Comparison of ENCODE assay signal across 8 cellular contexts in the genomic region with DNA sequence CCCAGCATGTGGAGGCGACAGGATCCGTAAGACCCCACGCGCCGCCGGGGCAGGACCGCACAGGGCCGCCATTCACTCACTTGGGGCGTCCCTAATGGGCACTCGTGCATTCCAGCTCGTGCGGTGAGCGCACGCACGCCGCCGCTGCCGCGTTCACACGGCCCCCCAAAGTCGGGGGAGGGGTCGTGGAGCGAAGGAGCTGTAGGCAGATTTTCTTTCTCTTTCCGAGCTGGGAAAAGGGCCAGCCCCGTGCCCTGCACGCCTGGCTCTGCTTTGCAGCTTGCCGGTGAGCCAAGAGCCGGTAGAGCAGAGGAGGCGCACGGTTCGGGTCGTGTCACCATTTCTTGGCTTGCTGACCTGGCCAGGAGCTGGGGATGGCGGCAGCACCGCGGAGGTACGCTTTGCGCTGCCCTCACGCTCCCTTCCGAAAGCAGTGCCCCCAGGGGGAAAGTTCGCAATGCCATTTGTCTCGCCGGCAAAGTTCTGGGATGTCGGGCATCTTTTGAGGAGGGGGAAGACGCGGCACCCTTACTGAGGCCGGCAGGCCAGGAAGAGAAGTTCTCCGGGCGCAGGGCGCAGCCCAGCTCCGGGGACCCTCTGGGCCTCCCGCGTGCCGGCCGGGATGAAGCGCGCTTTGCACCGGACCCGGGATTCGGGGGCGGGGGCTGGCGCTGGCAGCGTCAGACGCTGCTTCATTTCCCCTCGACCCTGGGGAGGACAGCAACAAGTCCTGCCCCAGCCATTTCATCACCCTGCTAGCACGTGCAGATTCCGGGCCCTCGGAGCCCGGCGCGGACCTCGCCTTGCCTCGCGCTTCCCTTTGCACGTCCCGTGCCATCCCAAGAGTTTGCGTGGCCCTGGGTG. TPM values are rescaled to one million over a fixed set of nuclear protein-coding genes. Genes with fewer than 3 reads are reported as not detected.
DNase-seq lines count a peak whose midpoint lies in the region; ATAC-seq and TF ChIP-seq lines count a peak whose summit lies in the region.

No MANE protein-coding gene starts in this region.

- no peaks in the 10 kb centered on the region for H3F3A ChIP-seq in MM.1S (ENCODE audit: insufficient read depth, low read length)

- no peak for TF ChIP-seq CTCF in MM.1S (IDR thresholded peaks at IDR 0.05; ENCODE audit: low read length)
- no peak for TF ChIP-seq CTCF in neural crest cell (conservative IDR thresholded peaks at IDR 0.05)

- 0 out of 2 replicates have a peak, but pooled peaks cover 7% of the 10 kb centered on the region for H3K4me1 ChIP-seq in MM.1S (ENCODE audit: low read length)
- H3K4me1 ChIP-seq in CD8-positive, alpha-beta memory T cell (ENCODE audit: insufficient read depth, low read length) = no peaks in the 10 kb centered on the region

- peaks cover 36% of the 10 kb centered on the region for H3K4me1 Mint-ChIP-seq in neural crest cell
- H3K4me1 Mint-ChIP-seq in CD8-positive, alpha-beta memory T cell = peaks cover 2 to 30% (median 7%) of the 10 kb centered on the region in 3 donors

- H3K79me2 ChIP-seq in MM.1S (ENCODE audit: low read length) = no peaks in the 10 kb centered on the region

- no peak overlapping the region for H3K4me3 ChIP-seq in MM.1S (ENCODE audit: low read length)
- H3K4me3 ChIP-seq in CD8-positive, alpha-beta memory T cell (ENCODE audit: low read length) = no peak overlapping the region

- no peak overlapping the region for H2AFZ ChIP-seq in MM.1S (ENCODE audit: low read length)

- H3K9me2 ChIP-seq in MM.1S (replicated peaks; ENCODE audit: insufficient read depth, low read length) = no peaks in the 10 kb centered on the region

- H3K4me3 Mint-ChIP-seq in neural crest cell = peak overlapping the region; percentile 89
- H3K4me3 Mint-ChIP-seq in CD8-positive, alpha-beta memory T cell = no peak overlapping the region

- ATAC-seq in HG03521 (IDR thresholded peaks at IDR 0.05; ENCODE audit: unreplicated experiment) (no peak), GM18870 (IDR thresholded peaks at IDR 0.05; ENCODE audit: unreplicated experiment) (no peak), HG03354 (IDR thresholded peaks at IDR 0.05; ENCODE audit: poor library complexity, severe bottlenecking, unreplicated experiment) (no peak)

- POLR2A ChIA-PET in CD8-positive, alpha-beta memory T cell (lab: Charles Lee) = no interaction called here

- H3K36me3 ChIP-seq in MM.1S (replicated peaks; ENCODE audit: insufficient read depth, low read length) = no peaks in the 10 kb centered on the region
- no peaks in the 10 kb centered on the region for H3K36me3 ChIP-seq in CD8-positive, alpha-beta memory T cell (ENCODE audit: insufficient read depth, low read length)

- peak overlapping the region; percentile 62; the same call in 1 of the 2 replicates for H3K4me2 ChIP-seq in MM.1S (ENCODE audit: low read depth, low read length)

- H4K20me1 ChIP-seq in MM.1S (ENCODE audit: insufficient read depth, low read length) = no peaks in the 10 kb centered on the region

- H3K9me3 ChIP-seq in MM.1S (replicated peaks; ENCODE audit: insufficient read depth, low read length) = no peaks in the 10 kb centered on the region
- no peaks in the 10 kb centered on the region for H3K9me3 ChIP-seq in CD8-positive, alpha-beta memory T cell (ENCODE audit: low read length)

- H3K27ac Mint-ChIP-seq in neural crest cell (ENCODE audit: unreplicated experiment) = no peak overlapping the region
- no peak overlapping the region for H3K27ac Mint-ChIP-seq in CD8-positive, alpha-beta memory T cell

- peaks cover 95% of the 10 kb centered on the region for H3K27me3 Mint-ChIP-seq in neural crest cell (ENCODE audit: low read depth)
- peaks cover 32 to 80% of the 10 kb centered on the region in 2 donors for H3K27me3 Mint-ChIP-seq in CD8-positive, alpha-beta memory T cell

- H3K36me3 Mint-ChIP-seq in neural crest cell (ENCODE audit: low read depth) = no peaks in the 10 kb centered on the region
- H3K36me3 Mint-ChIP-seq in CD8-positive, alpha-beta memory T cell = peaks cover 0 to 2% (median 0%) of the 10 kb centered on the region in 3 donors

- DNase-seq in GF-D8 (lab: John Stamatoyannopoulos, UW) = peak; percentile 2
- DNase-seq in MM.1S = no peak
- peak; percentile 74 for DNase-seq in ecto neural progenitor cell (ENCODE audit: low spot score)
- DNase-seq in neural crest cell (ENCODE audit: low read depth, low spot score) = no peak
- no peak for DNase-seq in CD8-positive, alpha-beta memory T cell

- peaks cover 51% of the 10 kb centered on the region for H3K27me3 ChIP-seq in MM.1S (replicated peaks; ENCODE audit: insufficient read depth, low read length)
- peaks cover 14% of the 10 kb centered on the region for H3K27me3 ChIP-seq in CD8-positive, alpha-beta memory T cell (ENCODE audit: insufficient read depth, low read length, poor library complexity, severe bottlenecking)

- CTCF ChIA-PET in CD8-positive, alpha-beta memory T cell (lab: Charles Lee) = no interaction called here

- H3K9ac ChIP-seq in MM.1S (ENCODE audit: low read length) = no peak overlapping the region

- no peak overlapping the region for H3K27ac ChIP-seq in MM.1S (ENCODE audit: low read length)
- H3K27ac ChIP-seq in CD8-positive, alpha-beta memory T cell (ENCODE audit: low read depth, low read length) = no peak overlapping the region

- H3K9me3 Mint-ChIP-seq in neural crest cell = no peaks in the 10 kb centered on the region
- H3K9me3 Mint-ChIP-seq in CD8-positive, alpha-beta memory T cell = peaks cover 0 to 8% (median 0%) of the 10 kb centered on the region in 5 donors

RNA-seq across cellular contexts. Expression of gene STC2, which starts 0.9 kb away (rescaled TPM):
- total RNA-seq in neural crest cell = 2.6 and 3.8 TPM in 2 replicates
- total RNA-seq in CD8-positive, alpha-beta memory T cell = 1 to 10 TPM; 2.1 to 2.4 TPM
- polyA plus RNA-seq in CD8-positive, alpha-beta memory T cell = not detected

Comparison
In these comparisons a context has a peak if more than half of its experiments do, and no peak if none do; other contexts are left out.
1. DNase-seq: peak in GF-D8 (single experiment) and ecto neural progenitor cell (single experiment); none in MM.1S (single experiment), neural crest cell (single experiment) and CD8-positive, alpha-beta memory T cell (0 of 5).